ENCODE assay signal across 8 cellular contexts in the genomic region with DNA sequence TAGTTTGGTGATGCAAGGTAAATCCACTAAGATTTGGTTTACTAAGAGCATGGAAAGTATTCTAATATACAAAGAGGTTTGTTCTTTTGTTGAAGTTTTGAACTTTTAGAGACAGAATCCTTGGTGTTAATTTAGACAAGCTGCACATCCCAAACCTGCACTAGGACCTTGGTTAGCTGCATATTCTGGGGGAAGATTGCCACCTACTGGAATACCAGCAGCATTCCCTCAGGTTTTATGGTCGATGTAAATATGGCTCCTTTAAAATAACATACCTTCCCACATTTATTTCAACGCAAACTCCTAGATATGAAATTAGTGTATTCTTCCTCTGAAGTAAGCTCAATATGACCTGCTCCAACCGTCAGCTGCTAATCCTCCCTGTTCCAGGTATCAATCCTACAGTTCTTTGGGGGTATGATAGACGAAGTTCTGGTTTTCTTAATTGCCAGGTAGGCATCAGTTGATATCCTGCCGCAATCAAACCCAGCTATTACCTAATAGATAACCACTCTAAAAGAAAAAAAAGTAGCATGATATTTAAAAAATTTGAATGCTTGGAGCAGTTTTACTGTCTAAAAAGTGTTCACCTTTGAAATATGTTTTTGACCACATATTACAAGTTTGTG.
DNase-seq lines count a peak whose midpoint lies in the region; ATAC-seq and TF ChIP-seq lines count a peak whose summit lies in the region.

No MANE protein-coding gene starts in this region.

- H3K4me3 Mint-ChIP-seq in CD8-positive, alpha-beta T cell = no peak overlapping the region
- H3K4me3 Mint-ChIP-seq in natural killer cell = no peak overlapping the region

- H3K27me3 ChIP-seq in upper lobe of right lung = no peaks in the 10 kb centered on the region
- H3K27me3 ChIP-seq in CD8-positive, alpha-beta T cell (ENCODE audit: insufficient read depth, low read length) = no peaks in the 10 kb centered on the region

- H3K4me1 Mint-ChIP-seq in CD8-positive, alpha-beta T cell (ENCODE audit: low read depth) = no peaks in the 10 kb centered on the region
- H3K4me1 Mint-ChIP-seq in natural killer cell = no peaks in the 10 kb centered on the region

- TF ChIP-seq CTCF in upper lobe of right lung (IDR thresholded peaks at IDR 0.05) (peak; percentile 55), natural killer cell (IDR thresholded peaks at IDR 0.05) (no peak)
- no peak for TF ChIP-seq CTCF in CD8-positive, alpha-beta T cell (IDR thresholded peaks at IDR 0.05)

- H3K27me3 Mint-ChIP-seq in CD8-positive, alpha-beta T cell (ENCODE audit: low read depth) = no peaks in the 10 kb centered on the region
- H3K27me3 Mint-ChIP-seq in natural killer cell (ENCODE audit: low read depth in 2 of 2) = peaks cover 0 to 3% of the 10 kb centered on the region in 2 donors

- POLR2A ChIA-PET in CD8-positive, alpha-beta T cell (lab: Charles Lee) = no interaction called here

- no peak overlapping the region for H3K4me3 ChIP-seq in upper lobe of right lung
- H3K4me3 ChIP-seq in CD8-positive, alpha-beta T cell (ENCODE audit: low read depth, low read length) = no peak overlapping the region

- H3K27ac ChIP-seq in upper lobe of right lung = no peak overlapping the region
- no peak overlapping the region for H3K27ac ChIP-seq in CD8-positive, alpha-beta T cell (ENCODE audit: low read depth, low read length)

- H3K4me1 ChIP-seq in upper lobe of right lung = no peaks in the 10 kb centered on the region
- no peaks in the 10 kb centered on the region for H3K4me1 ChIP-seq in CD8-positive, alpha-beta T cell (ENCODE audit: insufficient read depth, low read length)

- peak; percentile 6 for DNase-seq in AG08395 (ENCODE audit: low spot score)
- DNase-seq in NCI-H1105 (lab: John Stamatoyannopoulos, UW) = peak; percentile 75
- DNase-seq in SKM-1 (lab: John Stamatoyannopoulos, UW; ENCODE audit: unreplicated experiment) = peak; percentile 37
- DNase-seq in hepatic stellate cell (ENCODE audit: low spot score) = peak; percentile 5
- no peak for DNase-seq in upper lobe of right lung
- DNase-seq in CD8-positive, alpha-beta T cell = no peak
- DNase-seq in natural killer cell = no peak

- H3K36me3 Mint-ChIP-seq in CD8-positive, alpha-beta T cell = no peaks in the 10 kb centered on the region
- H3K36me3 Mint-ChIP-seq in natural killer cell = no peaks in the 10 kb centered on the region

- no peaks in the 10 kb centered on the region for H3K9me3 Mint-ChIP-seq in CD8-positive, alpha-beta T cell
- peaks cover 6 to 12% of the 10 kb centered on the region in 2 donors for H3K9me3 Mint-ChIP-seq in natural killer cell

- ATAC-seq in GM18511 (IDR thresholded peaks at IDR 0.05; ENCODE audit: unreplicated experiment) (peak; percentile 67), upper lobe of right lung (peak; percentile 63), natural killer cell (no peak)
- ATAC-seq in CD8-positive, alpha-beta T cell = no peak

- H3K27ac Mint-ChIP-seq in CD8-positive, alpha-beta T cell = no peak overlapping the region
- H3K27ac Mint-ChIP-seq in natural killer cell = no peak overlapping the region

- intact Hi-C loops in upper lobe of right lung (cut with DNase I) (no loop called here), natural killer cell (cut with micrococcal nuclease) (no loop called here)
- intact Hi-C loops in CD8-positive, alpha-beta T cell (cut with DNase I, micrococcal nuclease) = no loop called here

- H3K9me3 ChIP-seq in upper lobe of right lung = no peaks in the 10 kb centered on the region
- no peaks in the 10 kb centered on the region for H3K9me3 ChIP-seq in CD8-positive, alpha-beta T cell (ENCODE audit: low read length)

- CTCF ChIA-PET in CD8-positive, alpha-beta T cell (lab: Charles Lee) = no interaction called here

- H3K36me3 ChIP-seq in upper lobe of right lung = no peaks in the 10 kb centered on the region
- no peaks in the 10 kb centered on the region for H3K36me3 ChIP-seq in CD8-positive, alpha-beta T cell (ENCODE audit: insufficient read depth, low read length)

Comparison
In these comparisons a context has a peak if more than half of its experiments do, and no peak if none do; other contexts are left out.
1. DNase-seq: peak in AG08395 (single experiment), NCI-H1105 (single experiment), SKM-1 (single experiment) and hepatic stellate cell (single experiment); none in upper lobe of right lung (single experiment), CD8-positive, alpha-beta T cell (0 of 7) and natural killer cell (single experiment).
2. ATAC-seq: peak in GM18511 (single experiment) and upper lobe of right lung (single experiment); none in CD8-positive, alpha-beta T cell (single experiment) and natural killer cell (0 of 3).